In genomic region chr10:49602380-49603023, GRCh38 we compare ENCODE assay signal across 19 cellular contexts. TPM values are rescaled to one million over a fixed set of nuclear protein-coding genes. Genes with fewer than 3 reads are reported as not detected.
DNase-seq lines count a peak whose midpoint lies in the region; ATAC-seq, FAIRE-seq and TF ChIP-seq lines count a peak whose summit lies in the region.
"Had no signal": no experiment of that assay in that cellular context is flagged by ENCODE, and none has a peak within 500 bp of the region (broad histone marks: within the 10 kb centered on the region; RNA-seq: fewer than 3 reads in every experiment).

No MANE protein-coding gene starts in this region.

- H3K27me3 ChIP-seq in osteoblast (ENCODE audit: insufficient read depth, low read length): peaks cover 22% of the 10 kb centered on the region
- peaks cover 0 to 71% (median 1%) of the 10 kb centered on the region in 4 donors for H3K27me3 ChIP-seq in esophagus squamous epithelium
- no peaks in the 10 kb centered on the region for H3K27me3 ChIP-seq in Karpas-422 (ENCODE audit: low read length)

- H3K9me3 ChIP-seq in osteoblast (ENCODE audit: low read depth, low read length) (no peaks in the 10 kb centered on the region), esophagus squamous epithelium (no peaks in the 10 kb centered on the region), Karpas-422 (ENCODE audit: low read length) (no peaks in the 10 kb centered on the region)
- H3K9me3 ChIP-seq: Caco-2 had no signal

- H3K4me1 ChIP-seq in osteoblast (ENCODE audit: insufficient read depth, low read length) (peaks cover 8% of the 10 kb centered on the region), esophagus squamous epithelium (peaks cover 0 to 10% (median 0%) of the 10 kb centered on the region in 3 donors), Karpas-422 (ENCODE audit: low read length) (no peaks in the 10 kb centered on the region)

- H3K4me3 ChIP-seq in osteoblast (ENCODE audit: insufficient read depth, low read length): no peak overlapping the region
- H3K4me3 ChIP-seq in esophagus squamous epithelium: no peak overlapping the region
- no peak overlapping the region for H3K4me3 ChIP-seq in Karpas-422 (ENCODE audit: low read length)
- H3K4me3 ChIP-seq: K562 had no signal

- no peak overlapping the region for H3K9ac ChIP-seq in Karpas-422 (ENCODE audit: low read length)

- DNase-seq in DMS79 (lab: John Stamatoyannopoulos, UW): peak; percentile 81
- DNase-seq in HTR-8/SVneo (ENCODE audit: insufficient read length, low spot score): no peak
- peak; percentile 69 for DNase-seq in osteoblast (ENCODE audit: insufficient read length, low spot score, missing footprints)
- no peak for DNase-seq in esophagus squamous epithelium (lab: John Stamatoyannopoulos, UW)
- DNase-seq in Karpas-422: no peak
- DNase-seq in globus pallidus (ENCODE audit: low spot score): no peak
- DNase-seq in urothelium cell line (ENCODE audit: low spot score): no peak
- DNase-seq: NCI-H187, NCI-H2107, NCI-H524, NCI-H82, OCI-M1, SHP77 had no signal

- intact Hi-C loops in esophagus squamous epithelium (cut with DNase I): no loop called here

- no peaks in the 10 kb centered on the region for H3K79me2 ChIP-seq in osteoblast (ENCODE audit: insufficient read depth, low read length)
- H3K79me2 ChIP-seq in Karpas-422 (ENCODE audit: low read length): no peaks in the 10 kb centered on the region

- H3K4me2 ChIP-seq in osteoblast (ENCODE audit: insufficient read depth, low read length) (no peak overlapping the region), Karpas-422 (ENCODE audit: low read depth, low read length, poor library complexity, severe bottlenecking) (no peak overlapping the region)

- WGBS in esophagus squamous epithelium, 2 donors: 70 to 95% methylated on average over 2 of the region's 2 CpGs

- no peaks in the 10 kb centered on the region for H3K36me3 ChIP-seq in osteoblast (ENCODE audit: insufficient read depth, low read length)
- H3K36me3 ChIP-seq in esophagus squamous epithelium: no peaks in the 10 kb centered on the region
- no peaks in the 10 kb centered on the region for H3K36me3 ChIP-seq in Karpas-422 (ENCODE audit: insufficient read depth, low read length)

- FAIRE-seq in HTR-8/SVneo (lab: Jason Lieb, UNC): peak; percentile 33
- no peak for FAIRE-seq in urothelium cell line (lab: Jason Lieb, UNC)
- FAIRE-seq: A204.1, H1, K562 had no signal

- no peaks in the 10 kb centered on the region for H3K9me2 ChIP-seq in Karpas-422 (replicated peaks; ENCODE audit: insufficient read depth, low read length)

- peak; percentile 15 for ATAC-seq in esophagus mucosa
- ATAC-seq: K562 had no signal

- TF ChIP-seq CTCF in osteoblast (IDR thresholded peaks at IDR 0.05; ENCODE audit: extremely low read depth, low read depth, low read length) (no peak), esophagus squamous epithelium (IDR thresholded peaks at IDR 0.05) (no peak)

- H3K27ac ChIP-seq in osteoblast (ENCODE audit: low read depth, low read length) (no peak overlapping the region), esophagus squamous epithelium (no peak overlapping the region), Karpas-422 (ENCODE audit: low read length) (no peak overlapping the region)

- TF ChIP-seq POLR2A in esophagus squamous epithelium (IDR thresholded peaks at IDR 0.05): no peak

- H2AFZ ChIP-seq in osteoblast (ENCODE audit: low read length) (no peak overlapping the region), Karpas-422 (ENCODE audit: low read length) (no peak overlapping the region)

- no peaks in the 10 kb centered on the region for H4K20me1 ChIP-seq in osteoblast (ENCODE audit: insufficient read depth, low read length)
- no peaks in the 10 kb centered on the region for H4K20me1 ChIP-seq in Karpas-422 (ENCODE audit: insufficient read depth, low read depth, low read length)

RNA-seq across cellular contexts. Expression of gene SLC18A3, which starts 7.6 kb away (rescaled TPM):
- total RNA-seq in esophagus mucosa (not detected), osteoblast (not detected in 2 replicates), esophagus squamous epithelium (not detected)
- not detected in 2 replicates for total RNA-seq in Karpas-422 (2014; rRNA removed; shearing (Covaris generic); ENCODE audit: low replicate concordance)
- total RNA-seq: Caco-2; CD4-positive, alpha-beta T cell; H1; K562 had no signal

RNA-seq across cellular contexts. Expression of gene CHAT, which starts 11.3 kb away (rescaled TPM):
- total RNA-seq in esophagus mucosa: not detected
- total RNA-seq in osteoblast: not detected in 2 replicates
- not detected for total RNA-seq in esophagus squamous epithelium
- not detected in 2 replicates for total RNA-seq in Karpas-422 (2014; rRNA removed; shearing (Covaris generic); ENCODE audit: low replicate concordance)
- total RNA-seq: CD4-positive, alpha-beta T cell; H1; K562 had no signal

Comparison
In these comparisons a context has a peak if more than half of its experiments do, and no peak if none do; other contexts are left out.
1. DNase-seq: peak in DMS79 (single experiment) and osteoblast (single experiment); none in HTR-8/SVneo (single experiment), esophagus squamous epithelium (single experiment), Karpas-422 (single experiment), globus pallidus (single experiment) and urothelium cell line (single experiment).